14 cellular contexts compared by ENCODE assay signal in the genomic region with DNA sequence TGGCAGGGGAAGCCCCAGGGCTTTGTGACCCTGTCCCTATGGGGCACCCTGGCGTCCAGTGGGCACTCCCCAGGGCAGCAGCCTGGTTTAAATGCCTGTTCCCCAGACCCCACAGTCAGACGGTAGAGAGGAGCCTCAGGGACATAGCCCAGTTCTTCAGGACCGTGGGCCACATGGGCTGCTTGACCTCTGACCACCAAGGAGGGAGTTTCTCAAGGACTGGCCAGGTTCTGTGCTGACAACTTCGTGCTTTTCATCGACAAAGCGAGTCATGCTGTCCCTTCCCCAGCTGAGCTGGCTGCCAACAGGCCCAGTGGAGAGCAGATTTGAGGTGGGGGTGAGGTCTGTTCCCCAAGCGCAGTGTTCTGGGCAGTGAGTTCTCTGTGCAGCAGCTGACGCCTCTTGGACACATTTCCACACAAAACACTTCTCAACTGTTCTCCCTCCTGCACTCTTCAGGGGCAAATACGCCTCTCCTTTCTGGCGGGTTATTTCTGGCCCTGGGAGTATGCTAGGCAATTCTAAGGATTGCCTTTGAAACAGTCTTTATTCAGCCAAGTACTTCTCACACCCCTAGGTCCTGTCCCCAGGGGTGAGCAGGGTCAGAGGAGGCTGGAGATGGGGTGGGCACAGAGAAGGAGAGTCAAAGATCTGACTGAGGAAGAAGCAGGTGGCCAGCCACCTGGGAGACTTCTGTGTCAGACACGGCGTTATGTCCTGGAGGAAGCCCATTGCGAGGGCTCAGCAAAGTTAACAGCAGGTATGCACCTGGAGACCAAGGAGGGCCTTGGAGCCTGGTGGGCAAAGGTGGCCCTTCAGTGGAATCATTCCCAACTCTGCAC. TPM values are rescaled to one million over a fixed set of nuclear protein-coding genes. Genes with fewer than 3 reads are reported as not detected.
DNase-seq lines count a peak whose midpoint lies in the region; ATAC-seq and TF ChIP-seq lines count a peak whose summit lies in the region.
"Had no signal": no experiment of that assay in that cellular context is flagged by ENCODE, and none has a peak within 500 bp of the region (broad histone marks: within the 10 kb centered on the region; RNA-seq: fewer than 3 reads in every experiment).

No MANE protein-coding gene starts in this region.

- in situ Hi-C loops in brain microvascular endothelial cell (cut with HindIII; ENCODE audit: low pct_ligation_motif_present, low sequenced_read_pairs), result no loop called here

- H3K36me3 ChIP-seq in brain microvascular endothelial cell (replicated peaks) (peaks cover 4% of the 10 kb centered on the region), psoas muscle (ENCODE audit: insufficient read depth in 1 of 2, low read depth in 1 of 2) (peaks cover 3 to 20% of the 10 kb centered on the region in 2 donors)

- no peaks in the 10 kb centered on the region for H3K9me3 ChIP-seq in psoas muscle

- H3K27ac ChIP-seq in brain microvascular endothelial cell (peak overlapping the region; percentile 61), psoas muscle (peak overlapping the region; percentile 55)
- H3K27ac ChIP-seq: VCaP had no signal

- H3K27me3 ChIP-seq in brain microvascular endothelial cell (replicated peaks), result no peaks in the 10 kb centered on the region
- H3K27me3 ChIP-seq in psoas muscle (ENCODE audit: insufficient read depth in 3 of 3, low read length in 2 of 3), result no peaks in the 10 kb centered on the region

- WGBS in psoas muscle, 3 donors, result 51 to 67% (median 56%) methylated on average over 13 of the region's 13 CpGs

- intact Hi-C loops in left cardiac atrium (cut with DNase I), result no loop called here
- intact Hi-C loops in psoas muscle (cut with DNase I), result loop anchor here in 1 of 2 donors (5.0 kb wide), 1 partner anchor 85 kb away; no protein-coding TSS in a partner anchor

- TF ChIP-seq CTCF in brain microvascular endothelial cell (IDR thresholded peaks at IDR 0.05; ENCODE audit: low read depth, low read length, missing control alignments), result no peak
- TF ChIP-seq CTCF in psoas muscle (IDR thresholded peaks at IDR 0.05), result no peak

- ATAC-seq in left cardiac atrium (peak; percentile 63 to 82), psoas muscle (peak in 3 of 4 donors; percentile 16 to 44 (median 35))
- ATAC-seq: activated T-cell treated with anti-CD3 and anti-CD28 coated beads, Interleukin-2, amount 50 U/mL, for 72 hours had no signal

- DNase-seq in ELR (ENCODE audit: low read depth) (peak; percentile 59), brain microvascular endothelial cell (no peak), left cardiac atrium (peak; percentile 46), psoas muscle (no peak), NCI-H774 (lab: John Stamatoyannopoulos, UW) (no peak), NCI-H1436 (lab: John Stamatoyannopoulos, UW) (no peak), 8988T (no peak), foreskin melanocyte (no peak)
- DNase-seq: activated T-cell treated with anti-CD3 and anti-CD28 coated beads, Interleukin-2, amount 50 U/mL, for 72 hours; MM.1S; NCI-H446 had no signal

- H3K4me3 ChIP-seq in brain microvascular endothelial cell (ENCODE audit: low read depth, low read length) (no peak overlapping the region), psoas muscle (no peak overlapping the region)

- peaks cover 29% of the 10 kb centered on the region for H3K4me1 ChIP-seq in psoas muscle

RNA-seq across cellular contexts. Expression of gene CAMK2B, which starts 57.3 kb away (rescaled TPM):
- total RNA-seq in left cardiac atrium (10 to 100 TPM; 75.8 to 98.7 TPM), psoas muscle (10 to 100 TPM; 50.0 to 81.4 (median 67.2) TPM)
- polyA plus RNA-seq in psoas muscle, result 10 to 100 TPM; 14.5 to 24.3 (median 19.9) TPM
- total RNA-seq: mononuclear cell had no signal
- polyA plus RNA-seq: CD14-positive monocyte had no signal

Comparison
In these comparisons a context has a peak if more than half of its experiments do, and no peak if none do; other contexts are left out.
1. DNase-seq: peak in ELR (single experiment) and left cardiac atrium (single experiment); none in brain microvascular endothelial cell (single experiment), psoas muscle (0 of 2), NCI-H774 (single experiment), NCI-H1436 (single experiment), 8988T (single experiment) and foreskin melanocyte (single experiment).